Comparison of ENCODE assay signal across 1 cellular context in the genomic region with DNA sequence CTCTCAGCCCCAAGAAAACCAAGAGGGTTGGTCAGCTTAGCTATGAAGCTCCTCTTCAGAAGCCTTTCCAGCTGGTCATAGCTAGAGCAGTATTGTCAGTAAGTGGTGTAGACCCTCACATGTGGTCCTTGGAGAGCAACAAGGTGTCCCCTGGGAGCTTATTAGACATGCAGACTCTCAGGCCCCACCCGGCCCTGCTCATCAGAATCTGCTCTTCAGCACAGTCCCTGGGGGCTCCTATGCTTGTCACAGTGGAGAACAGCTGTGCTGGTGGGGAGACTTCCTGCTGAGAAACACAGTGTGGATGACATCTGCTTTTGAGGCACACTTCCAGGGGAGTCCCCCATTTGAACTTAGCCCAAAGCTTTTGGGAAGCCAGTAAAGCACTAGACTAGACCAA.
TF ChIP-seq lines count a peak whose summit lies in the region.

No MANE protein-coding gene starts in this region.

TF ChIP-seq in GM12878, 131 proteins besides CTCF, POLR2A, EP300 and RAD21 (continued from another document and continues in another):
- TF ChIP-seq, protein P1, sequence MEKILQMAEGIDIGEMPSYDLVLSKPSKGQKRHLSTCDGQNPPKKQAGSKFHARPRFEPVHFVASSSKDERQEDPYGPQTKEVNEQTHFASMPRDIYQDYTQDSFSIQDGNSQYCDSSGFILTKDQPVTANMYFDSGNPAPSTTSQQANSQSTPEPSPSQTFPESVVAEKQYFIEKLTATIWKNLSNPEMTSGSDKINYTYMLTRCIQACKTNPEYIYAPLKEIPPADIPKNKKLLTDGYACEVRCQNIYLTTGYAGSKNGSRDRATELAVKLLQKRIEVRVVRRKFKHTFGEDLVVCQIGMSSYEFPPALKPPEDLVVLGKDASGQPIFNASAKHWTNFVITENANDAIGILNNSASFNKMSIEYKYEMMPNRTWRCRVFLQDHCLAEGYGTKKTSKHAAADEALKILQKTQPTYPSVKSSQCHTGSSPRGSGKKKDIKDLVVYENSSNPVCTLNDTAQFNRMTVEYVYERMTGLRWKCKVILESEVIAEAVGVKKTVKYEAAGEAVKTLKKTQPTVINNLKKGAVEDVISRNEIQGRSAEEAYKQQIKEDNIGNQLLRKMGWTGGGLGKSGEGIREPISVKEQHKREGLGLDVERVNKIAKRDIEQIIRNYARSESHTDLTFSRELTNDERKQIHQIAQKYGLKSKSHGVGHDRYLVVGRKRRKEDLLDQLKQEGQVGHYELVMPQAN (conservative IDR thresholded peaks at IDR 0.05) = no peak
- TF ChIP-seq TAF1 (IDR thresholded peaks at IDR 0.05; ENCODE audit: borderline replicate concordance, low read depth, low read length) = no peak
- TF ChIP-seq, protein P2, sequence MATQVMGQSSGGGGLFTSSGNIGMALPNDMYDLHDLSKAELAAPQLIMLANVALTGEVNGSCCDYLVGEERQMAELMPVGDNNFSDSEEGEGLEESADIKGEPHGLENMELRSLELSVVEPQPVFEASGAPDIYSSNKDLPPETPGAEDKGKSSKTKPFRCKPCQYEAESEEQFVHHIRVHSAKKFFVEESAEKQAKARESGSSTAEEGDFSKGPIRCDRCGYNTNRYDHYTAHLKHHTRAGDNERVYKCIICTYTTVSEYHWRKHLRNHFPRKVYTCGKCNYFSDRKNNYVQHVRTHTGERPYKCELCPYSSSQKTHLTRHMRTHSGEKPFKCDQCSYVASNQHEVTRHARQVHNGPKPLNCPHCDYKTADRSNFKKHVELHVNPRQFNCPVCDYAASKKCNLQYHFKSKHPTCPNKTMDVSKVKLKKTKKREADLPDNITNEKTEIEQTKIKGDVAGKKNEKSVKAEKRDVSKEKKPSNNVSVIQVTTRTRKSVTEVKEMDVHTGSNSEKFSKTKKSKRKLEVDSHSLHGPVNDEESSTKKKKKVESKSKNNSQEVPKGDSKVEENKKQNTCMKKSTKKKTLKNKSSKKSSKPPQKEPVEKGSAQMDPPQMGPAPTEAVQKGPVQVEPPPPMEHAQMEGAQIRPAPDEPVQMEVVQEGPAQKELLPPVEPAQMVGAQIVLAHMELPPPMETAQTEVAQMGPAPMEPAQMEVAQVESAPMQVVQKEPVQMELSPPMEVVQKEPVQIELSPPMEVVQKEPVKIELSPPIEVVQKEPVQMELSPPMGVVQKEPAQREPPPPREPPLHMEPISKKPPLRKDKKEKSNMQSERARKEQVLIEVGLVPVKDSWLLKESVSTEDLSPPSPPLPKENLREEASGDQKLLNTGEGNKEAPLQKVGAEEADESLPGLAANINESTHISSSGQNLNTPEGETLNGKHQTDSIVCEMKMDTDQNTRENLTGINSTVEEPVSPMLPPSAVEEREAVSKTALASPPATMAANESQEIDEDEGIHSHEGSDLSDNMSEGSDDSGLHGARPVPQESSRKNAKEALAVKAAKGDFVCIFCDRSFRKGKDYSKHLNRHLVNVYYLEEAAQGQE (IDR thresholded peaks at IDR 0.05; ENCODE audit: low read depth, low read length) = no peak
- TF ChIP-seq YBX1 (IDR thresholded peaks at IDR 0.05) = peak; percentile 97
- no peak for TF ChIP-seq SREBF1 (IDR thresholded peaks at IDR 0.05; ENCODE audit: low read length)
- TF ChIP-seq, protein P3, sequence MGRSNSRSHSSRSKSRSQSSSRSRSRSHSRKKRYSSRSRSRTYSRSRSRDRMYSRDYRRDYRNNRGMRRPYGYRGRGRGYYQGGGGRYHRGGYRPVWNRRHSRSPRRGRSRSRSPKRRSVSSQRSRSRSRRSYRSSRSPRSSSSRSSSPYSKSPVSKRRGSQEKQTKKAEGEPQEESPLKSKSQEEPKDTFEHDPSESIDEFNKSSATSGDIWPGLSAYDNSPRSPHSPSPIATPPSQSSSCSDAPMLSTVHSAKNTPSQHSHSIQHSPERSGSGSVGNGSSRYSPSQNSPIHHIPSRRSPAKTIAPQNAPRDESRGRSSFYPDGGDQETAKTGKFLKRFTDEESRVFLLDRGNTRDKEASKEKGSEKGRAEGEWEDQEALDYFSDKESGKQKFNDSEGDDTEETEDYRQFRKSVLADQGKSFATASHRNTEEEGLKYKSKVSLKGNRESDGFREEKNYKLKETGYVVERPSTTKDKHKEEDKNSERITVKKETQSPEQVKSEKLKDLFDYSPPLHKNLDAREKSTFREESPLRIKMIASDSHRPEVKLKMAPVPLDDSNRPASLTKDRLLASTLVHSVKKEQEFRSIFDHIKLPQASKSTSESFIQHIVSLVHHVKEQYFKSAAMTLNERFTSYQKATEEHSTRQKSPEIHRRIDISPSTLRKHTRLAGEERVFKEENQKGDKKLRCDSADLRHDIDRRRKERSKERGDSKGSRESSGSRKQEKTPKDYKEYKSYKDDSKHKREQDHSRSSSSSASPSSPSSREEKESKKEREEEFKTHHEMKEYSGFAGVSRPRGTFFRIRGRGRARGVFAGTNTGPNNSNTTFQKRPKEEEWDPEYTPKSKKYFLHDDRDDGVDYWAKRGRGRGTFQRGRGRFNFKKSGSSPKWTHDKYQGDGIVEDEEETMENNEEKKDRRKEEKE (IDR thresholded peaks at IDR 0.05) = no peak
- no peak for TF ChIP-seq CBFB (IDR thresholded peaks at IDR 0.05; ENCODE audit: low read depth)
- TF ChIP-seq, protein P4, sequence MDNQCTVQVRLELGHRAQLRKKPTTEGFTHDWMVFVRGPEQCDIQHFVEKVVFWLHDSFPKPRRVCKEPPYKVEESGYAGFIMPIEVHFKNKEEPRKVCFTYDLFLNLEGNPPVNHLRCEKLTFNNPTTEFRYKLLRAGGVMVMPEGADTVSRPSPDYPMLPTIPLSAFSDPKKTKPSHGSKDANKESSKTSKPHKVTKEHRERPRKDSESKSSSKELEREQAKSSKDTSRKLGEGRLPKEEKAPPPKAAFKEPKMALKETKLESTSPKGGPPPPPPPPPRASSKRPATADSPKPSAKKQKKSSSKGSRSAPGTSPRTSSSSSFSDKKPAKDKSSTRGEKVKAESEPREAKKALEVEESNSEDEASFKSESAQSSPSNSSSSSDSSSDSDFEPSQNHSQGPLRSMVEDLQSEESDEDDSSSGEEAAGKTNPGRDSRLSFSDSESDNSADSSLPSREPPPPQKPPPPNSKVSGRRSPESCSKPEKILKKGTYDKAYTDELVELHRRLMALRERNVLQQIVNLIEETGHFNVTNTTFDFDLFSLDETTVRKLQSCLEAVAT (IDR thresholded peaks at IDR 0.05) = no peak; the same call in 1 of the 2 replicates
- TF ChIP-seq, protein P5, sequence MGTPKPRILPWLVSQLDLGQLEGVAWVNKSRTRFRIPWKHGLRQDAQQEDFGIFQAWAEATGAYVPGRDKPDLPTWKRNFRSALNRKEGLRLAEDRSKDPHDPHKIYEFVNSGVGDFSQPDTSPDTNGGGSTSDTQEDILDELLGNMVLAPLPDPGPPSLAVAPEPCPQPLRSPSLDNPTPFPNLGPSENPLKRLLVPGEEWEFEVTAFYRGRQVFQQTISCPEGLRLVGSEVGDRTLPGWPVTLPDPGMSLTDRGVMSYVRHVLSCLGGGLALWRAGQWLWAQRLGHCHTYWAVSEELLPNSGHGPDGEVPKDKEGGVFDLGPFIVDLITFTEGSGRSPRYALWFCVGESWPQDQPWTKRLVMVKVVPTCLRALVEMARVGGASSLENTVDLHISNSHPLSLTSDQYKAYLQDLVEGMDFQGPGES (IDR thresholded peaks at IDR 0.05) = no peak
- TF ChIP-seq, protein P6, sequence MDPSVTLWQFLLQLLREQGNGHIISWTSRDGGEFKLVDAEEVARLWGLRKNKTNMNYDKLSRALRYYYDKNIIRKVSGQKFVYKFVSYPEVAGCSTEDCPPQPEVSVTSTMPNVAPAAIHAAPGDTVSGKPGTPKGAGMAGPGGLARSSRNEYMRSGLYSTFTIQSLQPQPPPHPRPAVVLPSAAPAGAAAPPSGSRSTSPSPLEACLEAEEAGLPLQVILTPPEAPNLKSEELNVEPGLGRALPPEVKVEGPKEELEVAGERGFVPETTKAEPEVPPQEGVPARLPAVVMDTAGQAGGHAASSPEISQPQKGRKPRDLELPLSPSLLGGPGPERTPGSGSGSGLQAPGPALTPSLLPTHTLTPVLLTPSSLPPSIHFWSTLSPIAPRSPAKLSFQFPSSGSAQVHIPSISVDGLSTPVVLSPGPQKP (IDR thresholded peaks at IDR 0.05; ENCODE audit: low read depth, low read length) = 0 out of 2 replicates have a peak, but pooled peaks have one; percentile 26
- TF ChIP-seq STAT3 (IDR thresholded peaks at IDR 0.05; ENCODE audit: low read depth, low read length) = no peak
- TF ChIP-seq RUNX3 (IDR thresholded peaks at IDR 0.05; ENCODE audit: low read length) = 0 out of 2 replicates have a peak, but pooled peaks have one; percentile 38
- TF ChIP-seq, protein P7, sequence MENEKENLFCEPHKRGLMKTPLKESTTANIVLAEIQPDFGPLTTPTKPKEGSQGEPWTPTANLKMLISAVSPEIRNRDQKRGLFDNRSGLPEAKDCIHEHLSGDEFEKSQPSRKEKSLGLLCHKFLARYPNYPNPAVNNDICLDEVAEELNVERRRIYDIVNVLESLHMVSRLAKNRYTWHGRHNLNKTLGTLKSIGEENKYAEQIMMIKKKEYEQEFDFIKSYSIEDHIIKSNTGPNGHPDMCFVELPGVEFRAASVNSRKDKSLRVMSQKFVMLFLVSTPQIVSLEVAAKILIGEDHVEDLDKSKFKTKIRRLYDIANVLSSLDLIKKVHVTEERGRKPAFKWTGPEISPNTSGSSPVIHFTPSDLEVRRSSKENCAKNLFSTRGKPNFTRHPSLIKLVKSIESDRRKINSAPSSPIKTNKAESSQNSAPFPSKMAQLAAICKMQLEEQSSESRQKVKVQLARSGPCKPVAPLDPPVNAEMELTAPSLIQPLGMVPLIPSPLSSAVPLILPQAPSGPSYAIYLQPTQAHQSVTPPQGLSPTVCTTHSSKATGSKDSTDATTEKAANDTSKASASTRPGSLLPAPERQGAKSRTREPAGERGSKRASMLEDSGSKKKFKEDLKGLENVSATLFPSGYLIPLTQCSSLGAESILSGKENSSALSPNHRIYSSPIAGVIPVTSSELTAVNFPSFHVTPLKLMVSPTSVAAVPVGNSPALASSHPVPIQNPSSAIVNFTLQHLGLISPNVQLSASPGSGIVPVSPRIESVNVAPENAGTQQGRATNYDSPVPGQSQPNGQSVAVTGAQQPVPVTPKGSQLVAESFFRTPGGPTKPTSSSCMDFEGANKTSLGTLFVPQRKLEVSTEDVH (IDR thresholded peaks at IDR 0.05; ENCODE audit: low read depth, partially characterized antibody) = no peak
- TF ChIP-seq NRF1 (conservative IDR thresholded peaks at IDR 0.05; ENCODE audit: low read depth, low read length) = no peak
- TF ChIP-seq MYC (IDR thresholded peaks at IDR 0.05; ENCODE audit: insufficient read depth, insufficient read length, insufficient replicate concordance, low read length, severe bottlenecking) = no peak
- TF ChIP-seq, protein P8, sequence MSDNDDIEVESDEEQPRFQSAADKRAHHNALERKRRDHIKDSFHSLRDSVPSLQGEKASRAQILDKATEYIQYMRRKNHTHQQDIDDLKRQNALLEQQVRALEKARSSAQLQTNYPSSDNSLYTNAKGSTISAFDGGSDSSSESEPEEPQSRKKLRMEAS (IDR thresholded peaks at IDR 0.05; ENCODE audit: low read depth, low read length) = no peak
- no peak for TF ChIP-seq KLF5 (IDR thresholded peaks at IDR 0.05; ENCODE audit: partially characterized antibody)
- no peak for TF ChIP-seq MYB (IDR thresholded peaks at IDR 0.05; ENCODE audit: borderline replicate concordance, low read depth, low read length)
- TF ChIP-seq ATF7 (IDR thresholded peaks at IDR 0.05; ENCODE audit: low read depth) = peak; percentile 86
- no peak for TF ChIP-seq RBBP5 (conservative IDR thresholded peaks at IDR 0.05)
- TF ChIP-seq MTA2 (IDR thresholded peaks at IDR 0.05; ENCODE audit: low read depth) = peak; percentile 88
- no peak for TF ChIP-seq PAX8 (IDR thresholded peaks at IDR 0.05)
- no peak for TF ChIP-seq NR2C1 (IDR thresholded peaks at IDR 0.05)
- peak; percentile 100 for TF ChIP-seq MEF2B (IDR thresholded peaks at IDR 0.05; ENCODE audit: partially characterized antibody, poor library complexity, severe bottlenecking)
- TF ChIP-seq, protein P9, sequence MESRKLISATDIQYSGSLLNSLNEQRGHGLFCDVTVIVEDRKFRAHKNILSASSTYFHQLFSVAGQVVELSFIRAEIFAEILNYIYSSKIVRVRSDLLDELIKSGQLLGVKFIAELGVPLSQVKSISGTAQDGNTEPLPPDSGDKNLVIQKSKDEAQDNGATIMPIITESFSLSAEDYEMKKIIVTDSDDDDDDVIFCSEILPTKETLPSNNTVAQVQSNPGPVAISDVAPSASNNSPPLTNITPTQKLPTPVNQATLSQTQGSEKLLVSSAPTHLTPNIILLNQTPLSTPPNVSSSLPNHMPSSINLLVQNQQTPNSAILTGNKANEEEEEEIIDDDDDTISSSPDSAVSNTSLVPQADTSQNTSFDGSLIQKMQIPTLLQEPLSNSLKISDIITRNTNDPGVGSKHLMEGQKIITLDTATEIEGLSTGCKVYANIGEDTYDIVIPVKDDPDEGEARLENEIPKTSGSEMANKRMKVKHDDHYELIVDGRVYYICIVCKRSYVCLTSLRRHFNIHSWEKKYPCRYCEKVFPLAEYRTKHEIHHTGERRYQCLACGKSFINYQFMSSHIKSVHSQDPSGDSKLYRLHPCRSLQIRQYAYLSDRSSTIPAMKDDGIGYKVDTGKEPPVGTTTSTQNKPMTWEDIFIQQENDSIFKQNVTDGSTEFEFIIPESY (IDR thresholded peaks at IDR 0.05) = no peak
- TF ChIP-seq JUNB (IDR thresholded peaks at IDR 0.05) = peak; percentile 34
- no peak for TF ChIP-seq FOXM1 (IDR thresholded peaks at IDR 0.05; ENCODE audit: low read depth, low read length)
- no peak for TF ChIP-seq ZSCAN29 (IDR thresholded peaks at IDR 0.05)
- TF ChIP-seq LARP7 (IDR thresholded peaks at IDR 0.05) = no peak; the same call in 1 of the 2 replicates
- no peak for TF ChIP-seq ASH2L (IDR thresholded peaks at IDR 0.05; ENCODE audit: borderline replicate concordance, low read depth)
- TF ChIP-seq ZNF622 (IDR thresholded peaks at IDR 0.05) = no peak
- TF ChIP-seq, protein P10, sequence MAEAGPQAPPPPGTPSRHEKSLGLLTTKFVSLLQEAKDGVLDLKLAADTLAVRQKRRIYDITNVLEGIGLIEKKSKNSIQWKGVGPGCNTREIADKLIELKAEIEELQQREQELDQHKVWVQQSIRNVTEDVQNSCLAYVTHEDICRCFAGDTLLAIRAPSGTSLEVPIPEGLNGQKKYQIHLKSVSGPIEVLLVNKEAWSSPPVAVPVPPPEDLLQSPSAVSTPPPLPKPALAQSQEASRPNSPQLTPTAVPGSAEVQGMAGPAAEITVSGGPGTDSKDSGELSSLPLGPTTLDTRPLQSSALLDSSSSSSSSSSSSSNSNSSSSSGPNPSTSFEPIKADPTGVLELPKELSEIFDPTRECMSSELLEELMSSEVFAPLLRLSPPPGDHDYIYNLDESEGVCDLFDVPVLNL (IDR thresholded peaks at IDR 0.05; ENCODE audit: low read depth, low read length) = no peak
- peak; percentile 65 for TF ChIP-seq NBN (IDR thresholded peaks at IDR 0.05)
- peak in 1 of 2 experiments; percentile 73; a peak in 2 of 4 replicates for TF ChIP-seq ETV6 (conservative IDR thresholded peaks at IDR 0.05 in 1 of 2, IDR thresholded peaks at IDR 0.05 in 1 of 2; ENCODE audit: borderline replicate concordance in 1 of 2, low read depth in 1 of 2)
- TF ChIP-seq NR2C2 (IDR thresholded peaks at IDR 0.05; ENCODE audit: borderline replicate concordance, control insufficient read depth, insufficient read length, low read depth) = no peak
- no peak for TF ChIP-seq PML (IDR thresholded peaks at IDR 0.05; ENCODE audit: low read length)
- TF ChIP-seq POLR2AphosphoS2 (IDR thresholded peaks at IDR 0.05; ENCODE audit: low read depth, low read length) = no peak
- TF ChIP-seq CHD4 (IDR thresholded peaks at IDR 0.05) = no peak
- TF ChIP-seq YY1 (IDR thresholded peaks at IDR 0.05; ENCODE audit: low read depth, low read length) = peak; percentile 31; the same call in 1 of the 2 replicates
- TF ChIP-seq RCOR1 (conservative IDR thresholded peaks at IDR 0.05; ENCODE audit: low read depth, low read length) = no peak
- no peak for TF ChIP-seq JUND (IDR thresholded peaks at IDR 0.05; ENCODE audit: low read depth, low read length)
- TF ChIP-seq ZNF384 (IDR thresholded peaks at IDR 0.05; ENCODE audit: borderline replicate concordance, low read depth, low read length) = no peak
- TF ChIP-seq RELA (IDR thresholded peaks at IDR 0.05; ENCODE audit: borderline replicate concordance, partially characterized antibody) = no peak
- TF ChIP-seq SMC3 (IDR thresholded peaks at IDR 0.05; ENCODE audit: borderline replicate concordance, low read length) = no peak; the same call in 1 of the 2 replicates
